In genomic region chr3:159632124-159632523, GRCh38 we compare ENCODE assay signal across 19 cellular contexts.
DNase-seq lines count a peak whose midpoint lies in the region; ATAC-seq and TF ChIP-seq lines count a peak whose summit lies in the region.
"Had no signal": no experiment of that assay in that cellular context is flagged by ENCODE, and none has a peak within 500 bp of the region (broad histone marks: within the 10 kb centered on the region; RNA-seq: fewer than 3 reads in every experiment).

No MANE protein-coding gene starts in this region.

- H3K9me3 ChIP-seq in left lung (no peaks in the 10 kb centered on the region), upper lobe of right lung (no peaks in the 10 kb centered on the region)
- no peaks in the 10 kb centered on the region for H3K9me3 ChIP-seq in naive thymus-derived CD4-positive, alpha-beta T cell (ENCODE audit: control insufficient read depth in 2 of 3, low read length in 3 of 3)

- H3K4me3 ChIP-seq in left lung (no peak overlapping the region), upper lobe of right lung (no peak overlapping the region)
- H3K4me3 ChIP-seq in naive thymus-derived CD4-positive, alpha-beta T cell (ENCODE audit: low read length): no peak overlapping the region
- H3K4me3 ChIP-seq: K562 had no signal

- no peak overlapping the region for H3K4me3 Mint-ChIP-seq in WTC11
- H3K4me3 Mint-ChIP-seq in naive thymus-derived CD4-positive, alpha-beta T cell: no peak overlapping the region
- H3K4me3 Mint-ChIP-seq: CD4-positive, alpha-beta memory T cell had no signal

- H3K36me3 ChIP-seq in left lung (no peaks in the 10 kb centered on the region), upper lobe of right lung (no peaks in the 10 kb centered on the region)
- no peaks in the 10 kb centered on the region for H3K36me3 ChIP-seq in naive thymus-derived CD4-positive, alpha-beta T cell (ENCODE audit: control insufficient read depth in 2 of 3, insufficient read depth in 3 of 3, low read length in 3 of 3)

- H3K9me3 Mint-ChIP-seq in WTC11: no peaks in the 10 kb centered on the region
- H3K9me3 Mint-ChIP-seq in naive thymus-derived CD4-positive, alpha-beta T cell: peaks cover 0 to 7% (median 0%) of the 10 kb centered on the region in 11 donors

- H3K27me3 ChIP-seq in left lung (no peaks in the 10 kb centered on the region), upper lobe of right lung (no peaks in the 10 kb centered on the region)
- H3K27me3 ChIP-seq in naive thymus-derived CD4-positive, alpha-beta T cell (ENCODE audit: control insufficient read depth in 2 of 2, insufficient read depth in 2 of 2, low read length in 2 of 2): no peaks in the 10 kb centered on the region

- peak overlapping the region in 1 of 2 donors; percentile 4 for H3K27ac ChIP-seq in left lung
- H3K27ac ChIP-seq in upper lobe of right lung: no peak overlapping the region
- H3K27ac ChIP-seq in naive thymus-derived CD4-positive, alpha-beta T cell (ENCODE audit: low read depth, low read length): no peak overlapping the region

- peaks cover 27% of the 10 kb centered on the region for H3K4me1 Mint-ChIP-seq in WTC11
- no peaks in the 10 kb centered on the region for H3K4me1 Mint-ChIP-seq in naive thymus-derived CD4-positive, alpha-beta T cell
- H3K4me1 Mint-ChIP-seq: CD4-positive, alpha-beta memory T cell had no signal

- no peaks in the 10 kb centered on the region for H3K4me1 ChIP-seq in left lung
- H3K4me1 ChIP-seq in upper lobe of right lung: no peaks in the 10 kb centered on the region
- H3K4me1 ChIP-seq in naive thymus-derived CD4-positive, alpha-beta T cell (ENCODE audit: control insufficient read depth in 2 of 2, insufficient read depth in 2 of 2, low read length in 2 of 2): no peaks in the 10 kb centered on the region

- CTCF ChIA-PET in WTC11 (lab: Charles Lee): interaction anchor here (0.6 kb wide), 1 partner anchor 174 kb away, joined by 3 read pairs; no protein-coding TSS in a partner anchor
- CTCF ChIA-PET in naive thymus-derived CD4-positive, alpha-beta T cell (lab: Charles Lee): no interaction called here

- POLR2A ChIA-PET in WTC11 (lab: Charles Lee): no interaction called here
- POLR2A ChIA-PET in naive thymus-derived CD4-positive, alpha-beta T cell (lab: Charles Lee): no interaction called here

- intact Hi-C loops in left lung (cut with DNase I) (no loop called here), upper lobe of right lung (cut with DNase I) (no loop called here)
- intact Hi-C loops in naive thymus-derived CD4-positive, alpha-beta T cell (cut with micrococcal nuclease): no loop called here

- no peaks in the 10 kb centered on the region for H3K36me3 Mint-ChIP-seq in WTC11
- H3K36me3 Mint-ChIP-seq in naive thymus-derived CD4-positive, alpha-beta T cell: no peaks in the 10 kb centered on the region
- H3K36me3 Mint-ChIP-seq: CD4-positive, alpha-beta memory T cell had no signal

- TF ChIP-seq CTCF in WTC11 (IDR thresholded peaks at IDR 0.05) (no peak), left lung (IDR thresholded peaks at IDR 0.05) (no peak), upper lobe of right lung (IDR thresholded peaks at IDR 0.05) (no peak)

- no peak overlapping the region for H3K27ac Mint-ChIP-seq in WTC11
- H3K27ac Mint-ChIP-seq in naive thymus-derived CD4-positive, alpha-beta T cell: no peak overlapping the region
- H3K27ac Mint-ChIP-seq: CD4-positive, alpha-beta memory T cell had no signal

- ATAC-seq in WTC11 (peak; percentile 77), left lung (peak; percentile 78), upper lobe of right lung (peak; percentile 91)
- ATAC-seq in naive thymus-derived CD4-positive, alpha-beta T cell: no peak
- ATAC-seq: K562, SK-N-SH treated with all-trans-retinoic acid at 6 μM for 48 hours had no signal

- no peaks in the 10 kb centered on the region for H3K27me3 Mint-ChIP-seq in WTC11 (ENCODE audit: low read depth)
- H3K27me3 Mint-ChIP-seq in naive thymus-derived CD4-positive, alpha-beta T cell: peaks cover 0 to 4% (median 0%) of the 10 kb centered on the region in 5 donors
- H3K27me3 Mint-ChIP-seq: CD4-positive, alpha-beta memory T cell had no signal

- DNase-seq in NCI-H82 (lab: John Stamatoyannopoulos, UW): peak; percentile 11
- DNase-seq in NCI-H82 treated with DMSO at 0.1 percent for 48 hours (lab: John Stamatoyannopoulos, UW; ENCODE audit: unreplicated experiment): no peak
- peak; percentile 17 for DNase-seq in WTC11 (ENCODE audit: low spot score)
- peak in 1 of 2 donors; percentile 60 for DNase-seq in left lung
- DNase-seq in upper lobe of right lung: no peak
- DNase-seq in hippocampal formation (lab: John Stamatoyannopoulos, UW): no peak
- no peak for DNase-seq in NCI-H345 treated with DMSO at 0.1 percent for 48 hours (lab: John Stamatoyannopoulos, UW; ENCODE audit: unreplicated experiment)
- no peak for DNase-seq in naive thymus-derived CD4-positive, alpha-beta T cell
- DNase-seq: 8988T; CD4-positive, alpha-beta memory T cell; HCEC 1CT; MV-4-11; NCI-H1436; NCI-H2081 treated with DMSO at 0.1 percent for 48 hours; NCI-H2227 treated with DMSO at 0.1 percent for 48 hours; NCI-H526 treated with DMSO at 0.1 percent for 48 hours; Right ventricle myocardium superior had no signal

TF ChIP-seq in WTC11, 78 proteins besides CTCF, POLR2A, EP300 and RAD21:
- TF ChIP-seq RORB (CRISPR knock-in tag; IDR thresholded peaks at IDR 0.05) (no peak), ERG (CRISPR knock-in tag; IDR thresholded peaks at IDR 0.05) (no peak), RELA (CRISPR knock-in tag; IDR thresholded peaks at IDR 0.05; ENCODE audit: borderline replicate concordance) (no peak), E2F5 (CRISPR knock-in tag; IDR thresholded peaks at IDR 0.05) (no peak), MXD4 (CRISPR knock-in tag; IDR thresholded peaks at IDR 0.05; ENCODE audit: borderline replicate concordance) (no peak), CBFB (CRISPR knock-in tag; IDR thresholded peaks at IDR 0.05; ENCODE audit: low read depth) (no peak), USF1 (CRISPR knock-in tag; IDR thresholded peaks at IDR 0.05) (no peak)

Comparison
In these comparisons a context has a peak if more than half of its experiments do, and no peak if none do; other contexts are left out.
1. DNase-seq: peak in NCI-H82 (single experiment) and WTC11 (single experiment); none in NCI-H82 treated with DMSO at 0.1 percent for 48 hours (single experiment), upper lobe of right lung (single experiment), hippocampal formation (0 of 2), NCI-H345 treated with DMSO at 0.1 percent for 48 hours (single experiment) and naive thymus-derived CD4-positive, alpha-beta T cell (0 of 9).